ENCODE assay signal across 35 cellular contexts in the genomic region with DNA sequence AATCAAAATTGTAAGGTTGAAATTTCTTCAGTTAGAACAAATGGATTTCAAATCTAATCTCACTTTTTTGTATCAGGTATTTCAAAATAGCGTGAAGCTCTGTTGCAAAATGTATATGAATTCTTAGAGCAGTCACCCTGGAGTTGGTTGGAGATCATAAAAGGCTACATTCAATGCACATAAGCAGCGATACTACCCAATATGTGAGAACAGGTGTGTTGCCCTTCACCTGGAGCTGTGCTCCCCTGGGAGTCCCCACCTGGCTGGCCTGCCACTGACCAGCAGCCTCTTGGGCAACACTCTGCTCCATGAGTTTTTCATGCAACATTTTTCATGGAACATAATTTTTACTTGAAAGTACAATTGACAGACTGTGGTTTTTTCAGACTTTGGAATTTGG.
"Had no signal": no experiment of that assay in that cellular context is flagged by ENCODE, and none has a peak within 500 bp of the region (broad histone marks: within the 10 kb centered on the region; RNA-seq: fewer than 3 reads in every experiment).

No MANE protein-coding gene starts in this region.

- H3K4me3 ChIP-seq: cardiac muscle cell, MG63, PC-9 had no signal

- H3K36me3 ChIP-seq: cardiac muscle cell, WERI-Rb-1 had no signal

- H3K9me3 ChIP-seq: MG63 had no signal

- ATAC-seq: activated CD8-positive, alpha-beta T cell treated with anti-CD3 and anti-CD28 coated beads for 36 hours; activated T-cell treated with anti-CD3 and anti-CD28 coated beads, Interleukin-2, amount 50 U/mL, for 72 hours; activated T-helper 17 cell treated with anti-CD3 and anti-CD28 coated beads, Interleukin-2, amount 50 U/mL, for 72 hours had no signal

- H3K4me3 Mint-ChIP-seq: activated CD8-positive, alpha-beta T cell treated with anti-CD3 and anti-CD28 coated beads for 36 hours; activated naive CD8-positive, alpha-beta T cell treated with anti-CD3 and anti-CD28 coated beads for 36 hours; activated T-cell treated with anti-CD3 and anti-CD28 coated beads, Interleukin-2, amount 50 U/mL, for 72 hours; activated T-helper 17 cell treated with anti-CD3 and anti-CD28 coated beads, Interleukin-2, amount 50 U/mL, for 72 hours; central memory CD8-positive, alpha-beta T cell had no signal

- H3K4me1 Mint-ChIP-seq: activated T-helper 17 cell treated with anti-CD3 and anti-CD28 coated beads, Interleukin-2, amount 50 U/mL, for 72 hours; central memory CD8-positive, alpha-beta T cell had no signal

- DNase-seq: activated CD4-positive, alpha-beta T cell treated with anti-CD3 and anti-CD28 coated beads for 1 hour; activated CD4-positive, alpha-beta T cell treated with anti-CD3 and anti-CD28 coated beads for 48 hours; activated CD4-positive, alpha-beta T cell treated with anti-CD3 and anti-CD28 coated beads, Interleukin-2, amount 50 U/mL, for 4 hours; activated CD4-positive, CD25-positive, alpha-beta regulatory T cell; activated CD8-positive, alpha-beta T cell treated with anti-CD3 and anti-CD28 coated beads for 36 hours; activated effector memory CD4-positive, alpha-beta T cell treated with anti-CD3 and anti-CD28 coated beads, Interleukin-2, amount 50 U/mL, for 16 hours; activated naive CD4-positive, alpha-beta T cell; activated naive CD4-positive, alpha-beta T cell treated with anti-CD3 and anti-CD28 coated beads, Interleukin-2, amount 50 U/mL, for 16 hours; activated naive CD8-positive, alpha-beta T cell treated with anti-CD3 and anti-CD28 coated beads for 36 hours; activated T-cell treated with anti-CD3 and anti-CD28 coated beads, Interleukin-2, amount 50 U/mL, for 1 hour; activated T-cell treated with anti-CD3 and anti-CD28 coated beads, Interleukin-2, amount 50 U/mL, for 72 hours; amniotic stem cell; aorta; brain microvascular endothelial cell; Kasumi-1; KG1; MG63; NCI-H1092 treated with DMSO at 0.1 percent for 48 hours; NCI-H1436; NCI-H187; NCI-H2029 treated with DMSO at 0.1 percent for 48 hours; NCI-H226; NCI-H446 treated with DMSO at 0.1 percent for 48 hours; NCI-H524; PC-9; Right ventricle myocardium superior; SW 1271; T-helper 1 cell; T-helper 2 cell; T1000; WERI-Rb-1 had no signal

- H3K27me3 Mint-ChIP-seq: activated CD8-positive, alpha-beta T cell treated with anti-CD3 and anti-CD28 coated beads for 36 hours; activated naive CD8-positive, alpha-beta T cell treated with anti-CD3 and anti-CD28 coated beads for 36 hours; activated T-helper 17 cell treated with anti-CD3 and anti-CD28 coated beads, Interleukin-2, amount 50 U/mL, for 72 hours; central memory CD8-positive, alpha-beta T cell had no signal

- H3K27ac Mint-ChIP-seq: activated CD8-positive, alpha-beta T cell treated with anti-CD3 and anti-CD28 coated beads for 36 hours; activated naive CD8-positive, alpha-beta T cell treated with anti-CD3 and anti-CD28 coated beads for 36 hours; activated T-cell treated with anti-CD3 and anti-CD28 coated beads, Interleukin-2, amount 50 U/mL, for 72 hours; activated T-helper 17 cell treated with anti-CD3 and anti-CD28 coated beads, Interleukin-2, amount 50 U/mL, for 72 hours had no signal

- H3K27ac ChIP-seq: brain microvascular endothelial cell, cardiac muscle cell, PC-9, RWPE1, WERI-Rb-1 had no signal

- H3K27me3 ChIP-seq: brain microvascular endothelial cell, cardiac muscle cell, MG63 had no signal
